In genomic region chr5:181173420-181174342, GRCh38 we compare ENCODE assay signal across 8 cellular contexts. TPM values are rescaled to one million over a fixed set of nuclear protein-coding genes. Genes with fewer than 3 reads are reported as not detected.
A peak's percentile ranks its signal among the peaks of the same experiment; 100 is the strongest.
DNase-seq lines count a peak whose midpoint lies in the region; ATAC-seq and TF ChIP-seq lines count a peak whose summit lies in the region.

No MANE protein-coding gene starts in this region.

- peak overlapping the region; percentile 71 for H3K4me3 Mint-ChIP-seq in stimulated activated memory B cell treated with anti-CD40 and anti-IgM and Interleukin-4, amounts not matched to agents 10 μg/mL and 1 μg/mL and 100 μg/mL, for 72 hours

- no peaks in the 10 kb centered on the region for H3K9me3 Mint-ChIP-seq in stimulated activated memory B cell treated with anti-CD40 and anti-IgM and Interleukin-4, amounts not matched to agents 10 μg/mL and 1 μg/mL and 100 μg/mL, for 72 hours

- no peaks in the 10 kb centered on the region for H3K9me3 ChIP-seq in heart left ventricle

- DNase-seq in heart left ventricle (no peak), left ventricle myocardium superior (no peak), HL-60 (ENCODE audit: low read depth in 1 of 2, low spot score in 1 of 2) (peak in 1 of 2 experiments; percentile 59)
- DNase-seq in activated CD8-positive, alpha-beta memory T cell treated with anti-CD3 and anti-CD28 coated beads, Interleukin-2, amount 50 U/mL, for 4 hours, result peak; percentile 40

- peak overlapping the region in 8 of 12 donors; percentile 14 to 66 (median 51) for H3K27ac ChIP-seq in heart left ventricle
- H3K27ac ChIP-seq in HL-60 (replicated peaks), result peak overlapping the region; percentile 54

- peaks cover 23 to 81% (median 60%) of the 10 kb centered on the region in 9 donors for H3K27me3 ChIP-seq in heart left ventricle
- H3K27me3 ChIP-seq in HL-60 (ENCODE audit: insufficient read depth, poor library complexity, severe bottlenecking), result peaks cover 13% of the 10 kb centered on the region

- H3K27me3 Mint-ChIP-seq in stimulated activated memory B cell treated with anti-CD40 and anti-IgM and Interleukin-4, amounts not matched to agents 10 μg/mL and 1 μg/mL and 100 μg/mL, for 72 hours, result peaks cover 23% of the 10 kb centered on the region

- no peaks in the 10 kb centered on the region for H3K36me3 ChIP-seq in heart left ventricle

- no peak for TF ChIP-seq POLR2A in heart left ventricle (IDR thresholded peaks at IDR 0.05)

- peak overlapping the region; percentile 74 for H3K27ac Mint-ChIP-seq in stimulated activated memory B cell treated with anti-CD40 and anti-IgM and Interleukin-4, amounts not matched to agents 10 μg/mL and 1 μg/mL and 100 μg/mL, for 72 hours

- peaks cover 5% of the 10 kb centered on the region for H3K36me3 Mint-ChIP-seq in stimulated activated memory B cell treated with anti-CD40 and anti-IgM and Interleukin-4, amounts not matched to agents 10 μg/mL and 1 μg/mL and 100 μg/mL, for 72 hours

- intact Hi-C loops in heart left ventricle (cut with DNase I) (loop anchor here in 1 of 10 donors (10.0 kb wide), 1 partner anchor 309 kb away; the partner anchor contains the start of gene ZFP62), left ventricle myocardium superior (cut with micrococcal nuclease) (no loop called here)

- whole genome bisulfite sequencing in heart left ventricle, 4 donors, result 4 to 13% (median 7%) methylated on average over 37 to 50 of the region's 50 CpGs

- ATAC-seq in heart left ventricle, result peak in 2 of 4 donors; percentile 20 to 47
- ATAC-seq in left ventricle myocardium superior, result no peak
- peak; percentile 70 for ATAC-seq in stimulated activated memory B cell treated with anti-CD40 and anti-IgM and Interleukin-4, amounts not matched to agents 10 μg/mL and 1 μg/mL and 100 μg/mL, for 72 hours
- no peak for ATAC-seq in GM19397 (IDR thresholded peaks at IDR 0.05; ENCODE audit: unreplicated experiment)
- no peak for ATAC-seq in GM18858 (IDR thresholded peaks at IDR 0.05; ENCODE audit: unreplicated experiment)

- peak overlapping the region in 6 of 12 donors; percentile 5 to 33 (median 20) for H3K4me3 ChIP-seq in heart left ventricle
- H3K4me3 ChIP-seq in HL-60 (replicated peaks; ENCODE audit: insufficient read depth, low read length), result peak overlapping the region; percentile 19
- H3K4me3 ChIP-seq in iPS-11a (ENCODE audit: low read depth, low read length), result peak overlapping the region; percentile 73

- TF ChIP-seq CTCF in heart left ventricle (IDR thresholded peaks at IDR 0.05), result no peak
- TF ChIP-seq CTCF in HL-60 (IDR thresholded peaks at IDR 0.05; ENCODE audit: insufficient read depth, low read length), result no peak

- H3K4me1 Mint-ChIP-seq in stimulated activated memory B cell treated with anti-CD40 and anti-IgM and Interleukin-4, amounts not matched to agents 10 μg/mL and 1 μg/mL and 100 μg/mL, for 72 hours, result peaks cover 24% of the 10 kb centered on the region

- peaks cover 0 to 27% (median 3%) of the 10 kb centered on the region in 12 donors for H3K4me1 ChIP-seq in heart left ventricle

RNA-seq across cellular contexts. Expression of gene OR2V2, which starts 26.3 kb away (rescaled TPM):
- total RNA-seq in heart left ventricle (not detected), left ventricle myocardium superior (not detected)
- not detected for polyA plus RNA-seq in heart left ventricle

RNA-seq across cellular contexts. Expression of gene TRIM7, which starts 31.3 kb away (rescaled TPM):
- total RNA-seq in heart left ventricle (10 to 100 TPM in 1 of 9 donors, 1 to 10 TPM in 8; 3.7 to 10.2 (median 6.7) TPM), left ventricle myocardium superior (20.0 TPM)
- polyA plus RNA-seq in heart left ventricle, result 10 to 100 TPM in 1 of 2 donors, 1 to 10 TPM in 1; 3.6 to 11.0 TPM

RNA-seq across cellular contexts. Expression of gene OR2V1, which starts 42.7 kb away (rescaled TPM):
- not detected for total RNA-seq in heart left ventricle
- not detected for polyA plus RNA-seq in heart left ventricle
- not detected for total RNA-seq in left ventricle myocardium superior

RNA-seq across cellular contexts. Expression of gene TRIM41, which starts 49.4 kb away (rescaled TPM):
- 10 to 100 TPM; 12.3 to 27.3 (median 23.9) TPM for total RNA-seq in heart left ventricle
- polyA plus RNA-seq in heart left ventricle, result 10 to 100 TPM; 20.2 TPM
- 23.7 TPM for total RNA-seq in left ventricle myocardium superior
